Comparison of ENCODE assay signal across 9 cellular contexts in genomic region chr15:40307421-40308165, GRCh38. TPM values are rescaled to one million over a fixed set of nuclear protein-coding genes. Genes with fewer than 3 reads are reported as not detected.
DNase-seq lines count a peak whose midpoint lies in the region; ATAC-seq and TF ChIP-seq lines count a peak whose summit lies in the region.
"Had no signal": no experiment of that assay in that cellular context is flagged by ENCODE, and none has a peak within 500 bp of the region (broad histone marks: within the 10 kb centered on the region; RNA-seq: fewer than 3 reads in every experiment).

Gene PLCB2, minus strand, starts transcription at chr15:40307935. Its CDS starts 263 bp downstream, at chr15:40307672.

- H3K27ac ChIP-seq in SU-DHL-6 (ENCODE audit: low read depth, low read length): no peak within 1 kb of the TSS
- H3K27ac ChIP-seq: 22Rv1 had no signal

- no peaks in the 10 kb centered on the region for H3K79me2 ChIP-seq in SU-DHL-6 (ENCODE audit: insufficient read depth, low read length)

- DNase-seq in DMS 273 (lab: John Stamatoyannopoulos, UW; ENCODE audit: unreplicated experiment) (peak; percentile 61), DMS 273 treated with DMSO at 0.1 percent for 48 hours (lab: John Stamatoyannopoulos, UW) (no peak), left lobe of liver (ENCODE audit: low spot score) (no peak), dermis blood vessel endothelial cell (no peak)
- DNase-seq in stimulated activated CD8-positive, alpha-beta memory T cell treated with anti-CD3 and anti-CD28 coated beads, Interleukin-15, amount 100 ng/mL, for 4 hours (ENCODE audit: low read depth in 2 of 2): peak; percentile 42 to 47

- no peaks in the 10 kb centered on the region for H3K9me3 Mint-ChIP-seq in activated naive CD8-positive, alpha-beta T cell (ENCODE audit: low read depth)

- H3K27me3 Mint-ChIP-seq in activated naive CD8-positive, alpha-beta T cell: no peaks in the 10 kb centered on the region

- H3K9me3 ChIP-seq in SU-DHL-6 (ENCODE audit: insufficient read depth, low read length): no peaks in the 10 kb centered on the region

- no peaks in the 10 kb centered on the region for H3K9me2 ChIP-seq in SU-DHL-6 (replicated peaks; ENCODE audit: insufficient read depth, low read length)

- H2AFZ ChIP-seq in SU-DHL-6 (ENCODE audit: low read depth, low read length, severe bottlenecking): no peak within 1 kb of the TSS

- peaks cover 44% of the 10 kb centered on the region for H3K4me1 Mint-ChIP-seq in activated naive CD8-positive, alpha-beta T cell (ENCODE audit: low read depth)

- no peak within 1 kb of the TSS for H3K4me3 ChIP-seq in SU-DHL-6 (ENCODE audit: insufficient read depth, low read length, poor library complexity, severe bottlenecking)

- no peaks in the 10 kb centered on the region for H3K36me3 Mint-ChIP-seq in activated naive CD8-positive, alpha-beta T cell

- TF ChIP-seq CTCF in SU-DHL-6 (IDR thresholded peaks at IDR 0.05; ENCODE audit: insufficient read depth, low read length, poor library complexity, severe bottlenecking): peak; percentile 13

- H3F3A ChIP-seq in SU-DHL-6 (ENCODE audit: insufficient read depth): no peaks in the 10 kb centered on the region

- ATAC-seq in HG03097 (IDR thresholded peaks at IDR 0.05; ENCODE audit: low FRiP score, unreplicated experiment): peak; percentile 43
- peak; percentile 52 for ATAC-seq in left lobe of liver

- no peaks in the 10 kb centered on the region for H3K27me3 ChIP-seq in SU-DHL-6 (ENCODE audit: low read length)

- no peak within 1 kb of the TSS for H3K9ac ChIP-seq in SU-DHL-6 (ENCODE audit: low read length)

- peak within 1 kb of the TSS; percentile 95 for H3K27ac Mint-ChIP-seq in activated naive CD8-positive, alpha-beta T cell

- H3K36me3 ChIP-seq in SU-DHL-6 (ENCODE audit: low read length): no peaks in the 10 kb centered on the region

- H4K20me1 ChIP-seq in SU-DHL-6 (ENCODE audit: low read depth, low read length): no peaks in the 10 kb centered on the region

- peak within 1 kb of the TSS; percentile 95 for H3K4me3 Mint-ChIP-seq in activated naive CD8-positive, alpha-beta T cell

- peak within 1 kb of the TSS; percentile 20 for H3K4me2 ChIP-seq in SU-DHL-6 (ENCODE audit: low read depth, low read length, poor library complexity, severe bottlenecking)

RNA-seq across cellular contexts. Expression of gene PLCB2, which starts in this region (rescaled TPM):
- total RNA-seq in left lobe of liver (8.7 TPM), dermis blood vessel endothelial cell (under 0.01 and 0.05 TPM in 2 replicates)

Comparison
In these comparisons a context has a peak if more than half of its experiments do, and no peak if none do; other contexts are left out.
1. DNase-seq: peak in DMS 273 (single experiment) and stimulated activated CD8-positive, alpha-beta memory T cell treated with anti-CD3 and anti-CD28 coated beads, Interleukin-15, amount 100 ng/mL, for 4 hours (2 of 2); none in DMS 273 treated with DMSO at 0.1 percent for 48 hours (single experiment), left lobe of liver (single experiment) and dermis blood vessel endothelial cell (single experiment).